Comparison of ENCODE assay signal across 15 cellular contexts in genomic region chr3:39448506-39449233, GRCh38. TPM values are rescaled to one million over a fixed set of nuclear protein-coding genes. Genes with fewer than 3 reads are reported as not detected.
"Had no signal": no experiment of that assay in that cellular context is flagged by ENCODE, and none has a peak within 500 bp of the region (broad histone marks: within the 10 kb centered on the region; RNA-seq: fewer than 3 reads in every experiment).

No MANE protein-coding gene starts in this region.

- H3K27me3 ChIP-seq: body of pancreas, left lung, right atrium auricular region, testis, upper lobe of left lung had no signal

- H3K9ac ChIP-seq: neural progenitor cell had no signal

- H3K4me1 ChIP-seq: left lung, neural progenitor cell, prostate gland, right atrium auricular region, testis had no signal

- H3K36me3 ChIP-seq: left lung, neural progenitor cell, prostate gland, right atrium auricular region, upper lobe of left lung had no signal

- DNase-seq: activated naive CD8-positive, alpha-beta T cell treated with anti-CD3 and anti-CD28 coated beads, Interleukin-2, amount 10 ng/mL, durations not matched to agents 7 days and 5 days had no signal

- H3K27ac ChIP-seq: body of pancreas, left lung, neural progenitor cell, prostate gland, right atrium auricular region, testis, upper lobe of left lung had no signal

- H3K4me2 ChIP-seq: neural progenitor cell had no signal

- H3K9me3 ChIP-seq: body of pancreas, left lung, prostate gland, right atrium auricular region, testis, upper lobe of left lung had no signal

- H3K4me3 ChIP-seq: body of pancreas, left lung, neural progenitor cell, prostate gland, right atrium auricular region, testis, upper lobe of left lung had no signal

- H2AFZ ChIP-seq: neural progenitor cell had no signal

RNA-seq across cellular contexts. Expression of gene MOBP, which starts 18.8 kb away (rescaled TPM):
- total RNA-seq: activated CD8-positive, alpha-beta T cell treated with anti-CD3 and anti-CD28 coated beads for 36 hours; activated naive CD8-positive, alpha-beta T cell treated with anti-CD3 and anti-CD28 coated beads, Interleukin-2, amount 10 ng/mL, durations not matched to agents 7 days and 5 days; activated T-helper 17 cell treated with anti-CD3 and anti-CD28 coated beads, Interleukin-2, amount 50 U/mL, for 72 hours; body of pancreas; mammary epithelial cell; osteoblast had no signal
- polyA plus RNA-seq: esophagus; keratinocyte; mammary epithelial cell; naive thymus-derived CD4-positive, alpha-beta T cell had no signal
